In genomic region chr16:26360867-26361266, GRCh38 we compare ENCODE assay signal across 34 cellular contexts.
DNase-seq lines count a peak whose midpoint lies in the region; ATAC-seq, FAIRE-seq and TF ChIP-seq lines count a peak whose summit lies in the region.
"Had no signal": no experiment of that assay in that cellular context is flagged by ENCODE, and none has a peak within 500 bp of the region (broad histone marks: within the 10 kb centered on the region; RNA-seq: fewer than 3 reads in every experiment).

No MANE protein-coding gene starts in this region.

- CTCF ChIA-PET in A549 (lab: Yijun Ruan, JAX) (interaction anchor here (1.0 kb wide), 1 partner anchor 11 kb away, joined by 3 read pairs; no protein-coding TSS in a partner anchor), HEK293 (lab: Yijun Ruan, JAX) (interaction anchor here (0.6 kb wide), 1 partner anchor 1162 kb away, joined by 3 read pairs; no protein-coding TSS in a partner anchor), WTC11 (lab: Charles Lee) (no interaction called here)

- TF ChIP-seq EP300 in A549 (IDR thresholded peaks at IDR 0.05): no peak

- no peaks in the 10 kb centered on the region for H3K36me3 ChIP-seq in HEK293 (ENCODE audit: control insufficient read depth in 2 of 2, insufficient read depth in 1 of 2, low read length in 2 of 2)
- H3K36me3 ChIP-seq: BE2C; BLaER1; BLaER1 treated with 17β-estradiol and CSF1 and Interleukin-3, amounts not matched to agents 10 nM and 100 nM had no signal

- TF ChIP-seq CTCF in A549 (IDR thresholded peaks at IDR 0.05): no peak
- TF ChIP-seq CTCF in HEK293 (tag by site-specific recombination; IDR thresholded peaks at IDR 0.05): no peak
- no peak for TF ChIP-seq CTCF in WTC11 (IDR thresholded peaks at IDR 0.05)

- FAIRE-seq in A549 (lab: Jason Lieb, UNC): no peak
- FAIRE-seq: A204.1, D721Med had no signal

- H3K4me1 ChIP-seq in A549 (no peaks in the 10 kb centered on the region), HEK293 (ENCODE audit: control insufficient read depth, insufficient read depth, low read length) (no peaks in the 10 kb centered on the region)
- H3K4me1 ChIP-seq: BE2C; BLaER1; BLaER1 treated with 17β-estradiol and CSF1 and Interleukin-3, amounts not matched to agents 10 nM and 100 nM; Caco-2 had no signal

- H3K9me3 ChIP-seq in A549 (no peaks in the 10 kb centered on the region; the same call in 2 of the 3 replicates), HEK293 (ENCODE audit: control insufficient read depth, insufficient read depth, low read depth, low read length) (no peaks in the 10 kb centered on the region)
- H3K9me3 ChIP-seq: BE2C, Caco-2 had no signal

- H3K27me3 Mint-ChIP-seq in WTC11 (ENCODE audit: low read depth): no peaks in the 10 kb centered on the region
- H3K27me3 Mint-ChIP-seq in activated T-cell treated with anti-CD3 and anti-CD28 coated beads, Interleukin-2, amount 50 U/mL, for 24 hours: peaks cover 9% of the 10 kb centered on the region
- H3K27me3 Mint-ChIP-seq: CD4-positive, CD25-positive, alpha-beta regulatory T cell had no signal

- H3K4me1 Mint-ChIP-seq in WTC11: peaks cover 12% of the 10 kb centered on the region
- no peaks in the 10 kb centered on the region for H3K4me1 Mint-ChIP-seq in activated T-cell treated with anti-CD3 and anti-CD28 coated beads, Interleukin-2, amount 50 U/mL, for 24 hours (ENCODE audit: low read depth)
- H3K4me1 Mint-ChIP-seq: B cell; CD14-positive monocyte; CD4-positive, alpha-beta memory T cell; CD4-positive, CD25-positive, alpha-beta regulatory T cell; CD8-positive, alpha-beta memory T cell had no signal

- DNase-seq in A549 (ENCODE audit: low read depth in 1 of 2, low spot score in 1 of 2) (no peak), WTC11 (ENCODE audit: low spot score) (no peak), NCI-H2081 (lab: John Stamatoyannopoulos, UW) (no peak)
- no peak for DNase-seq in activated T-cell treated with anti-CD3 and anti-CD28 coated beads, Interleukin-2, amount 50 U/mL, for 24 hours
- DNase-seq: 8988T; ACHN; AML-193; BE2C; C1 segment of cervical spinal cord; Caco-2; Calu3; CD4-positive, alpha-beta memory T cell; CD4-positive, alpha-beta T cell; CD4-positive, CD25-positive, alpha-beta regulatory T cell; CD8-positive, alpha-beta memory T cell; CD8-positive, alpha-beta T cell; COR-L47; DMS 273 treated with DMSO at 0.1 percent for 48 hours; DMS153; DMS53; DMS79; DMS79 treated with DMSO at 0.1 percent for 48 hours; DND-41; EL had no signal

- POLR2A ChIA-PET in A549 (lab: Yijun Ruan, JAX): no interaction called here
- POLR2A ChIA-PET in HEK293 (lab: Yijun Ruan, JAX): no interaction called here
- POLR2A ChIA-PET in WTC11 (lab: Charles Lee): interaction anchor here (0.6 kb wide), 1 partner anchor 249 kb away, joined by 9 read pairs; no protein-coding TSS in a partner anchor

- TF ChIP-seq RAD21 in A549 (conservative IDR thresholded peaks at IDR 0.05 in 1 of 2, IDR thresholded peaks at IDR 0.05 in 1 of 2): no peak

- TF ChIP-seq POLR2A in A549 (IDR thresholded peaks at IDR 0.05; ENCODE audit: low read length): no peak

- no peak for ATAC-seq in A549
- ATAC-seq in WTC11: no peak
- ATAC-seq in GM19351 (IDR thresholded peaks at IDR 0.05; ENCODE audit: unreplicated experiment): no peak
- ATAC-seq: CD8-positive, alpha-beta T cell had no signal

- H3K27ac ChIP-seq in A549: no peak overlapping the region
- no peak overlapping the region for H3K27ac ChIP-seq in HEK293 (ENCODE audit: extremely low read depth, low read depth, low read length)
- H3K27ac ChIP-seq: 22Rv1; BLaER1; BLaER1 treated with 17β-estradiol and CSF1 and Interleukin-3, amounts not matched to agents 10 nM and 100 nM; C4-2B had no signal

- 12% methylated on average over 4 of the region's 4 CpGs for WGBS in A549 (ENCODE audit: missing lambda C conversion rate)

- H3K4me2 ChIP-seq in A549: no peak overlapping the region
- H3K4me2 ChIP-seq: BLaER1; BLaER1 treated with 17β-estradiol and CSF1 and Interleukin-3, amounts not matched to agents 10 nM and 100 nM had no signal

- no peak overlapping the region for H3K27ac Mint-ChIP-seq in WTC11
- no peak overlapping the region for H3K27ac Mint-ChIP-seq in activated T-cell treated with anti-CD3 and anti-CD28 coated beads, Interleukin-2, amount 50 U/mL, for 24 hours
- H3K27ac Mint-ChIP-seq: B cell; CD14-positive monocyte; CD4-positive, alpha-beta memory T cell; CD4-positive, alpha-beta T cell; CD4-positive, CD25-positive, alpha-beta regulatory T cell; CD8-positive, alpha-beta memory T cell; CD8-positive, alpha-beta T cell had no signal

- H3K4me3 ChIP-seq in A549 (no peak overlapping the region), HEK293 (ENCODE audit: low read depth, low read length) (no peak overlapping the region)
- H3K4me3 ChIP-seq: BLaER1; BLaER1 treated with 17β-estradiol and CSF1 and Interleukin-3, amounts not matched to agents 10 nM and 100 nM had no signal

- no peak overlapping the region for H3K4me3 Mint-ChIP-seq in WTC11
- H3K4me3 Mint-ChIP-seq in activated T-cell treated with anti-CD3 and anti-CD28 coated beads, Interleukin-2, amount 50 U/mL, for 24 hours: no peak overlapping the region
- H3K4me3 Mint-ChIP-seq: B cell; CD14-positive monocyte; CD4-positive, alpha-beta memory T cell; CD4-positive, alpha-beta T cell; CD4-positive, CD25-positive, alpha-beta regulatory T cell; CD8-positive, alpha-beta memory T cell; CD8-positive, alpha-beta T cell had no signal

- no peaks in the 10 kb centered on the region for H3K36me3 Mint-ChIP-seq in WTC11
- H3K36me3 Mint-ChIP-seq in activated T-cell treated with anti-CD3 and anti-CD28 coated beads, Interleukin-2, amount 50 U/mL, for 24 hours (ENCODE audit: low read depth): no peaks in the 10 kb centered on the region
- H3K36me3 Mint-ChIP-seq: CD14-positive monocyte; CD4-positive, alpha-beta memory T cell; CD4-positive, CD25-positive, alpha-beta regulatory T cell; CD8-positive, alpha-beta memory T cell; CD8-positive, alpha-beta T cell had no signal

- H3K9me3 Mint-ChIP-seq in WTC11: peaks cover 13% of the 10 kb centered on the region
- peaks cover 4% of the 10 kb centered on the region for H3K9me3 Mint-ChIP-seq in activated T-cell treated with anti-CD3 and anti-CD28 coated beads, Interleukin-2, amount 50 U/mL, for 24 hours

TF ChIP-seq in A549, 52 proteins besides CTCF, POLR2A, EP300 and RAD21:
- no peak for TF ChIP-seq USF2 (IDR thresholded peaks at IDR 0.05)
- peak; percentile 60 for TF ChIP-seq ZC3H11A (IDR thresholded peaks at IDR 0.05)
- no peak for TF ChIP-seq KDM1A (IDR thresholded peaks at IDR 0.05; ENCODE audit: low read depth)

TF ChIP-seq in HEK293, 187 proteins besides CTCF, POLR2A, EP300 and RAD21 (continues in another document):
- peak; percentile 48 for TF ChIP-seq ZBTB8A (tag by site-specific recombination; IDR thresholded peaks at IDR 0.05)
- no peak for TF ChIP-seq HIC1 (tag by site-specific recombination; IDR thresholded peaks at IDR 0.05)
- TF ChIP-seq ZNF140 (tag by site-specific recombination; IDR thresholded peaks at IDR 0.05): peak; percentile 21; the same call in 1 of the 2 replicates
- peak; percentile 27 for TF ChIP-seq ZNF510 (tag by site-specific recombination; IDR thresholded peaks at IDR 0.05; ENCODE audit: insufficient replicate concordance)
- 0 out of 2 replicates have a peak, but pooled peaks have one; percentile 47 for TF ChIP-seq ZNF560 (tag by site-specific recombination; IDR thresholded peaks at IDR 0.05; ENCODE audit: borderline replicate concordance)
- 0 out of 2 replicates have a peak, but pooled peaks have one; percentile 18 for TF ChIP-seq ZXDB (tag by site-specific recombination; IDR thresholded peaks at IDR 0.05)

TF ChIP-seq in WTC11, 78 proteins besides CTCF, POLR2A, EP300 and RAD21 (continues in another document):
- TF ChIP-seq, protein P1, sequence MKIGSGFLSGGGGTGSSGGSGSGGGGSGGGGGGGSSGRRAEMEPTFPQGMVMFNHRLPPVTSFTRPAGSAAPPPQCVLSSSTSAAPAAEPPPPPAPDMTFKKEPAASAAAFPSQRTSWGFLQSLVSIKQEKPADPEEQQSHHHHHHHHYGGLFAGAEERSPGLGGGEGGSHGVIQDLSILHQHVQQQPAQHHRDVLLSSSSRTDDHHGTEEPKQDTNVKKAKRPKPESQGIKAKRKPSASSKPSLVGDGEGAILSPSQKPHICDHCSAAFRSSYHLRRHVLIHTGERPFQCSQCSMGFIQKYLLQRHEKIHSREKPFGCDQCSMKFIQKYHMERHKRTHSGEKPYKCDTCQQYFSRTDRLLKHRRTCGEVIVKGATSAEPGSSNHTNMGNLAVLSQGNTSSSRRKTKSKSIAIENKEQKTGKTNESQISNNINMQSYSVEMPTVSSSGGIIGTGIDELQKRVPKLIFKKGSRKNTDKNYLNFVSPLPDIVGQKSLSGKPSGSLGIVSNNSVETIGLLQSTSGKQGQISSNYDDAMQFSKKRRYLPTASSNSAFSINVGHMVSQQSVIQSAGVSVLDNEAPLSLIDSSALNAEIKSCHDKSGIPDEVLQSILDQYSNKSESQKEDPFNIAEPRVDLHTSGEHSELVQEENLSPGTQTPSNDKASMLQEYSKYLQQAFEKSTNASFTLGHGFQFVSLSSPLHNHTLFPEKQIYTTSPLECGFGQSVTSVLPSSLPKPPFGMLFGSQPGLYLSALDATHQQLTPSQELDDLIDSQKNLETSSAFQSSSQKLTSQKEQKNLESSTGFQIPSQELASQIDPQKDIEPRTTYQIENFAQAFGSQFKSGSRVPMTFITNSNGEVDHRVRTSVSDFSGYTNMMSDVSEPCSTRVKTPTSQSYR (CRISPR knock-in tag; IDR thresholded peaks at IDR 0.05): no peak
- TF ChIP-seq ZBTB43 (CRISPR knock-in tag; IDR thresholded peaks at IDR 0.05) (no peak), SMAD3 (CRISPR knock-in tag; IDR thresholded peaks at IDR 0.05; ENCODE audit: borderline replicate concordance) (no peak)
